Comparison of ENCODE assay signal across 25 cellular contexts in genomic region chr21:44795342-44795741, GRCh38. TPM values are rescaled to one million over a fixed set of nuclear protein-coding genes. Genes with fewer than 3 reads are reported as not detected.
DNase-seq lines count a peak whose midpoint lies in the region; ATAC-seq, FAIRE-seq and TF ChIP-seq lines count a peak whose summit lies in the region.
"Had no signal": no experiment of that assay in that cellular context is flagged by ENCODE, and none has a peak within 500 bp of the region (broad histone marks: within the 10 kb centered on the region; RNA-seq: fewer than 3 reads in every experiment).

No MANE protein-coding gene starts in this region.

- no peak overlapping the region for H3K27ac ChIP-seq in effector memory CD4-positive, alpha-beta T cell (ENCODE audit: insufficient read depth, low read length, poor library complexity, severe bottlenecking)
- H3K27ac ChIP-seq: A549, GM23248 had no signal

- H3K27ac Mint-ChIP-seq in activated naive CD8-positive, alpha-beta T cell treated with anti-CD3 and anti-CD28 coated beads for 36 hours: peak overlapping the region; percentile 51
- no peak overlapping the region for H3K27ac Mint-ChIP-seq in activated naive CD8-positive, alpha-beta T cell treated with anti-CD3 and anti-CD28 coated beads, Interleukin-2, amount 50 U/mL, for 24 hours
- H3K27ac Mint-ChIP-seq in neural crest cell (ENCODE audit: unreplicated experiment): no peak overlapping the region
- H3K27ac Mint-ChIP-seq: CD8-positive, alpha-beta T cell had no signal

- H3K4me3 Mint-ChIP-seq in activated naive CD8-positive, alpha-beta T cell treated with anti-CD3 and anti-CD28 coated beads for 36 hours: no peak overlapping the region
- no peak overlapping the region for H3K4me3 Mint-ChIP-seq in activated naive CD8-positive, alpha-beta T cell treated with anti-CD3 and anti-CD28 coated beads, Interleukin-2, amount 50 U/mL, for 24 hours
- H3K4me3 Mint-ChIP-seq in neural crest cell: peak overlapping the region; percentile 16
- H3K4me3 Mint-ChIP-seq: CD8-positive, alpha-beta T cell; H9 had no signal

- H3K4me3 ChIP-seq in bronchial epithelial cell (ENCODE audit: low read depth, low read length): no peak overlapping the region
- H3K4me3 ChIP-seq in effector memory CD4-positive, alpha-beta T cell (ENCODE audit: insufficient read depth, low read depth, low read length, poor library complexity, severe bottlenecking): no peak overlapping the region
- H3K4me3 ChIP-seq: A549, GM23248, K562 had no signal

- peaks cover 8% of the 10 kb centered on the region for H3K4me1 ChIP-seq in effector memory CD4-positive, alpha-beta T cell (ENCODE audit: control insufficient read depth, insufficient read depth, low read length, poor library complexity, severe bottlenecking)

- no peaks in the 10 kb centered on the region for H3K9me3 Mint-ChIP-seq in activated naive CD8-positive, alpha-beta T cell treated with anti-CD3 and anti-CD28 coated beads for 36 hours
- no peaks in the 10 kb centered on the region for H3K9me3 Mint-ChIP-seq in activated naive CD8-positive, alpha-beta T cell treated with anti-CD3 and anti-CD28 coated beads, Interleukin-2, amount 50 U/mL, for 24 hours
- H3K9me3 Mint-ChIP-seq in neural crest cell: no peaks in the 10 kb centered on the region
- H3K9me3 Mint-ChIP-seq: CD8-positive, alpha-beta T cell; H9 had no signal

- no peak for DNase-seq in activated naive CD8-positive, alpha-beta T cell treated with anti-CD3 and anti-CD28 coated beads for 36 hours
- no peak for DNase-seq in activated naive CD8-positive, alpha-beta T cell treated with anti-CD3 and anti-CD28 coated beads, Interleukin-2, amount 50 U/mL, for 24 hours
- DNase-seq in bronchial epithelial cell (ENCODE audit: low read depth): peak; percentile 53
- no peak for DNase-seq in neural crest cell (ENCODE audit: low read depth, low spot score)
- DNase-seq in hypothalamus (lab: John Stamatoyannopoulos, UW): no peak
- no peak for DNase-seq in effector memory CD4-positive, alpha-beta T cell
- DNase-seq: AML-193; C1 segment of cervical spinal cord; Caco-2; CD8-positive, alpha-beta T cell; GM23248; H9; Kasumi-1; NCI-H1092 treated with DMSO at 0.1 percent for 48 hours; NCI-H1436; NCI-H187; NCI-H446; NCI-H526; SHP77 treated with DMSO at 0.1 percent for 48 hours had no signal

- TF ChIP-seq CTCF in bronchial epithelial cell (IDR thresholded peaks at IDR 0.05; ENCODE audit: insufficient read depth, low read length, severe bottlenecking) (no peak), neural crest cell (conservative IDR thresholded peaks at IDR 0.05) (no peak)

- H3K27me3 Mint-ChIP-seq in activated naive CD8-positive, alpha-beta T cell treated with anti-CD3 and anti-CD28 coated beads for 36 hours: no peaks in the 10 kb centered on the region
- H3K27me3 Mint-ChIP-seq in activated naive CD8-positive, alpha-beta T cell treated with anti-CD3 and anti-CD28 coated beads, Interleukin-2, amount 50 U/mL, for 24 hours: no peaks in the 10 kb centered on the region
- H3K27me3 Mint-ChIP-seq in neural crest cell (ENCODE audit: low read depth): no peaks in the 10 kb centered on the region

- no peaks in the 10 kb centered on the region for H3K27me3 ChIP-seq in bronchial epithelial cell (ENCODE audit: control insufficient read depth, insufficient read depth, low read length)
- no peaks in the 10 kb centered on the region for H3K27me3 ChIP-seq in effector memory CD4-positive, alpha-beta T cell (replicated peaks; ENCODE audit: control insufficient read depth, insufficient read depth, low read length, poor library complexity, severe bottlenecking)

- H3K36me3 Mint-ChIP-seq in activated naive CD8-positive, alpha-beta T cell treated with anti-CD3 and anti-CD28 coated beads for 36 hours: peaks cover 54% of the 10 kb centered on the region
- peaks cover 68% of the 10 kb centered on the region for H3K36me3 Mint-ChIP-seq in activated naive CD8-positive, alpha-beta T cell treated with anti-CD3 and anti-CD28 coated beads, Interleukin-2, amount 50 U/mL, for 24 hours (ENCODE audit: low read depth)
- H3K36me3 Mint-ChIP-seq in neural crest cell (ENCODE audit: low read depth): peaks cover 10% of the 10 kb centered on the region

- H3K9me3 ChIP-seq in effector memory CD4-positive, alpha-beta T cell (ENCODE audit: control insufficient read depth, low read length): no peaks in the 10 kb centered on the region
- H3K9me3 ChIP-seq: A549, Caco-2 had no signal

- H3K36me3 ChIP-seq in bronchial epithelial cell (ENCODE audit: control insufficient read depth, insufficient read depth, low read length): peaks cover 12% of the 10 kb centered on the region
- peaks cover 7% of the 10 kb centered on the region for H3K36me3 ChIP-seq in effector memory CD4-positive, alpha-beta T cell (ENCODE audit: control insufficient read depth, insufficient read depth, low read length)

- peaks cover 70% of the 10 kb centered on the region for H3K4me1 Mint-ChIP-seq in activated naive CD8-positive, alpha-beta T cell treated with anti-CD3 and anti-CD28 coated beads for 36 hours
- H3K4me1 Mint-ChIP-seq in activated naive CD8-positive, alpha-beta T cell treated with anti-CD3 and anti-CD28 coated beads, Interleukin-2, amount 50 U/mL, for 24 hours: peaks cover 79% of the 10 kb centered on the region
- H3K4me1 Mint-ChIP-seq in neural crest cell: peaks cover 26% of the 10 kb centered on the region

- ATAC-seq in activated naive CD8-positive, alpha-beta T cell treated with anti-CD3 and anti-CD28 coated beads, Interleukin-2, amount 50 U/mL, for 24 hours: no peak
- ATAC-seq in HG02938 (IDR thresholded peaks at IDR 0.05; ENCODE audit: unreplicated experiment): no peak
- ATAC-seq: A549; CD8-positive, alpha-beta T cell; K562; Panc1 had no signal

- no peak for FAIRE-seq in bronchial epithelial cell (lab: Jason Lieb, UNC)
- FAIRE-seq: A549, G401.6, HTR-8/SVneo, K562 had no signal

RNA-seq across cellular contexts. Expression of gene UBE2G2, which starts 6.3 kb away (rescaled TPM):
- total RNA-seq in activated naive CD8-positive, alpha-beta T cell treated with anti-CD3 and anti-CD28 coated beads for 36 hours: 100 to 1,000 TPM; 115 to 124 TPM
- 67.4 and 70.0 TPM in 2 replicates for total RNA-seq in bronchial epithelial cell
- 108 and 111 TPM in 2 replicates for total RNA-seq in neural crest cell

RNA-seq across cellular contexts. Expression of gene SUMO3, which starts 22.5 kb away (rescaled TPM):
- total RNA-seq in activated naive CD8-positive, alpha-beta T cell treated with anti-CD3 and anti-CD28 coated beads for 36 hours: 10 to 100 TPM; 90.5 to 92.5 TPM
- 103 and 131 TPM in 2 replicates for total RNA-seq in bronchial epithelial cell
- 92.1 and 97.7 TPM in 2 replicates for total RNA-seq in neural crest cell
